Comparison of ENCODE assay signal across 8 cellular contexts in the genomic region with DNA sequence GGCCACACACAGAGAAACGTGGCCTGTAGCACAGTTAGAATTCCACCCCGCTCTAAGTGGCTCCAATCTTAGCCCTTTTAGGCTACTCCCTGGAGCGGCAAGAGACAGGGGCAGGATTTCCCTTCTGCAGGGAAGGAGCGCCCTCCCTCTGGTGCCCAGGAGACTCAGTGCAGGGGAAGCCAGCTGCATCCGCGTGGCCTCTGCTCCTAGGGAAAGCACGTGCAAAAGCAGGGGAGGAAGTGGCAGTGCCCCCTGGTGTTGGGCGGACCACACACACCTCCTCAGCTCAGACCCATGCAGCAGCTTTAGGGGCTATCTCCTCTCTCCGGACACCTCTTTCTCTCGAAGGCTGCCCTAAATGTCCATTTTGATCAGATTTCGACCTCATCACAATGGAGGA. TPM values are rescaled to one million over a fixed set of nuclear protein-coding genes. Genes with fewer than 3 reads are reported as not detected.
DNase-seq lines count a peak whose midpoint lies in the region; ATAC-seq and TF ChIP-seq lines count a peak whose summit lies in the region.

No MANE protein-coding gene starts in this region.

- peak; percentile 53 for ATAC-seq in activated CD8-positive, alpha-beta T cell treated with anti-CD3 and anti-CD28 coated beads, Interleukin-2, amount 10 ng/mL, durations not matched to agents 7 days and 5 days
- ATAC-seq in left cardiac atrium (peak; percentile 57 to 68), HG02571 (IDR thresholded peaks at IDR 0.05; ENCODE audit: unreplicated experiment) (no peak)

- no peak overlapping the region for H3K27ac Mint-ChIP-seq in activated CD8-positive, alpha-beta T cell treated with anti-CD3 and anti-CD28 coated beads, Interleukin-2, amount 10 ng/mL, durations not matched to agents 7 days and 5 days

- H3K4me3 Mint-ChIP-seq in activated CD8-positive, alpha-beta T cell treated with anti-CD3 and anti-CD28 coated beads, Interleukin-2, amount 10 ng/mL, durations not matched to agents 7 days and 5 days: no peak overlapping the region

- no peaks in the 10 kb centered on the region for H3K36me3 Mint-ChIP-seq in activated CD8-positive, alpha-beta T cell treated with anti-CD3 and anti-CD28 coated beads, Interleukin-2, amount 10 ng/mL, durations not matched to agents 7 days and 5 days (ENCODE audit: low read depth)

- peaks cover 10% of the 10 kb centered on the region for H3K27me3 Mint-ChIP-seq in activated CD8-positive, alpha-beta T cell treated with anti-CD3 and anti-CD28 coated beads, Interleukin-2, amount 10 ng/mL, durations not matched to agents 7 days and 5 days (ENCODE audit: low read depth)

- peak; percentile 27 for TF ChIP-seq CTCF in GM10266 (IDR thresholded peaks at IDR 0.05; ENCODE audit: control insufficient read depth, insufficient read depth, low read depth, missing control alignments)

- intact Hi-C loops in left cardiac atrium (cut with DNase I): no loop called here

- no peak overlapping the region for H3K4me3 ChIP-seq in Jurkat, Clone E6-1 (ENCODE audit: low read length)

- DNase-seq in GM10266 (ENCODE audit: extremely low spot score) (no peak), left cardiac atrium (peak; percentile 57), anterior cingulate cortex (lab: John Stamatoyannopoulos, UW) (no peak), DMS79 (lab: John Stamatoyannopoulos, UW) (no peak)
- peak; percentile 31 for DNase-seq in Jurkat, Clone E6-1 (ENCODE audit: low read depth, low spot score)
- DNase-seq in activated CD8-positive, alpha-beta T cell treated with anti-CD3 and anti-CD28 coated beads, Interleukin-2, amount 10 ng/mL, durations not matched to agents 7 days and 5 days: peak; percentile 44
- peak; percentile 49 for DNase-seq in stimulated activated CD4-positive, alpha-beta T cell treated with anti-CD3 and anti-CD28 coated beads, Interleukin-4, amount 100 ng/mL, for 1 hour

- no peaks in the 10 kb centered on the region for H3K9me3 Mint-ChIP-seq in activated CD8-positive, alpha-beta T cell treated with anti-CD3 and anti-CD28 coated beads, Interleukin-2, amount 10 ng/mL, durations not matched to agents 7 days and 5 days (ENCODE audit: insufficient read depth)

- CTCF ChIA-PET in activated CD8-positive, alpha-beta T cell treated with anti-CD3 and anti-CD28 coated beads, Interleukin-2, amount 10 ng/mL, durations not matched to agents 7 days and 5 days (lab: Charles Lee): interaction anchor here (0.9 to 1.6 kb wide), 5 partner anchors 9 to 547 kb away, joined by 3 to 7 read pairs (median 5); no protein-coding TSS in a partner anchor

- H3K4me1 Mint-ChIP-seq in activated CD8-positive, alpha-beta T cell treated with anti-CD3 and anti-CD28 coated beads, Interleukin-2, amount 10 ng/mL, durations not matched to agents 7 days and 5 days (ENCODE audit: low read depth): no peaks in the 10 kb centered on the region

- POLR2A ChIA-PET in activated CD8-positive, alpha-beta T cell treated with anti-CD3 and anti-CD28 coated beads, Interleukin-2, amount 10 ng/mL, durations not matched to agents 7 days and 5 days (lab: Charles Lee): interaction anchor here (1.3 kb wide), 1 partner anchor 15 kb away, joined by 3 read pairs; no protein-coding TSS in a partner anchor

RNA-seq across cellular contexts. Expression of a gene that starts 50.0 kb away (rescaled TPM):
- 24.6 TPM for polyA plus RNA-seq in Jurkat, Clone E6-1 (2012; ENCODE audit: insufficient read depth, insufficient read length)
- total RNA-seq in activated CD8-positive, alpha-beta T cell treated with anti-CD3 and anti-CD28 coated beads, Interleukin-2, amount 10 ng/mL, durations not matched to agents 7 days and 5 days: 10 to 100 TPM; 31.3 to 32.5 TPM
- total RNA-seq in left cardiac atrium: 10 to 100 TPM; 10.7 to 15.8 TPM

RNA-seq across cellular contexts. Expression of a gene that starts 50.2 kb away (rescaled TPM):
- 7.3 TPM for polyA plus RNA-seq in Jurkat, Clone E6-1 (2012; ENCODE audit: insufficient read depth, insufficient read length)
- total RNA-seq in activated CD8-positive, alpha-beta T cell treated with anti-CD3 and anti-CD28 coated beads, Interleukin-2, amount 10 ng/mL, durations not matched to agents 7 days and 5 days: 10 to 100 TPM; 11.8 to 11.9 TPM
- total RNA-seq in left cardiac atrium: 1 to 10 TPM; 1.6 to 3.1 TPM

Comparison
In these comparisons a context has a peak if more than half of its experiments do, and no peak if none do; other contexts are left out.
1. DNase-seq: peak in Jurkat, Clone E6-1 (single experiment), activated CD8-positive, alpha-beta T cell treated with anti-CD3 and anti-CD28 coated beads, Interleukin-2, amount 10 ng/mL, durations not matched to agents 7 days and 5 days (single experiment), left cardiac atrium (single experiment) and stimulated activated CD4-positive, alpha-beta T cell treated with anti-CD3 and anti-CD28 coated beads, Interleukin-4, amount 100 ng/mL, for 1 hour (single experiment); none in GM10266 (single experiment), anterior cingulate cortex (0 of 58) and DMS79 (single experiment).